In the genomic region with DNA sequence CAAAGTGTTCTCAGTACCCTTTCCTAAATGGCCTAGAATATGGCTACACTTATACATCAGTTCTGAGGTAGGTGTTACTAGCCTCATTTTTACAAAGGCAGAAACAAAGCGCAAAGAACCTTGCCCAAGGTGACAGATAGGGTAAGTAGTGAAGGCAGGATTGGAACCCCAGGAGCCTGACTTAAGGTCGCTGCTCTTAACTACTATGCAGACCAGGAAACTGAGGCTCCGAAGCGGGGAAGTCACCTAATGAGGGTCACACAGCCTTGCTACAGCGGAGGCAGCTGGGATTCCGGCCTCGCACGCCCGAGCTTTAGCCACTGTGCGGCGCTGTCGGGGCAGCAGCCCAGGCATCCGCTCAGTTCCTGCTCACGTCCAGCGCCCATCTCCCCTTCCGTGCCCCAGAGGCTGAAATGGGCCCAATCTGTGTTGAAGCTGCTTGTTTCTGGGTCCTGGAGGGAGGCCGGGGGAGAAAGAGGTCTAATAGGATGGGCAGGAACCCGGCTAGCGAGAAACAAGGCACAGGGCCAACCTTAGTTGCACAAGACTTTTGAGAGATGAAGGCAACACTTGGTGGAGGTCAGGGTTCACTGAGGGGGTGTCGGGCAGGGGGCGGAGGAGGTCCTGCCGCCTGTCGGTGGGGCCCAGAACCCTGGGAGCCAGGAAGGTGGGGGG, we compare ENCODE assay signal across 8 cellular contexts. TPM values are rescaled to one million over a fixed set of nuclear protein-coding genes. Genes with fewer than 3 reads are reported as not detected.
A peak's percentile ranks its signal among the peaks of the same experiment; 100 is the strongest.
DNase-seq lines count a peak whose midpoint lies in the region; ATAC-seq, FAIRE-seq and TF ChIP-seq lines count a peak whose summit lies in the region.

No MANE protein-coding gene starts in this region.

- peak; percentile 43 for ATAC-seq in GM21529 (IDR thresholded peaks at IDR 0.05; ENCODE audit: unreplicated experiment)

- no peaks in the 10 kb centered on the region for H3K9me3 ChIP-seq in tibial artery

- no peak for FAIRE-seq in RCC 7860 (lab: Jason Lieb, UNC)

- no peaks in the 10 kb centered on the region for H3K9me3 Mint-ChIP-seq in osteocyte (ENCODE audit: unreplicated experiment)

- peak overlapping the region; percentile 84 for H3K27ac Mint-ChIP-seq in osteocyte (ENCODE audit: unreplicated experiment)

- TF ChIP-seq CTCF in foreskin fibroblast (IDR thresholded peaks at IDR 0.05; ENCODE audit: low read depth, low read length): peak; percentile 99
- peak; percentile 92 for TF ChIP-seq CTCF in osteocyte (IDR thresholded peaks at IDR 0.05)
- TF ChIP-seq CTCF in tibial artery (IDR thresholded peaks at IDR 0.05): peak; percentile 92 to 95

- DNase-seq in DMS153 treated with DMSO at 0.1 percent for 48 hours (lab: John Stamatoyannopoulos, UW; ENCODE audit: unreplicated experiment) (peak; percentile 81), HuH-7.5 (ENCODE audit: low spot score) (peak; percentile 92), RCC 7860 (ENCODE audit: low spot score) (peak; percentile 61), foreskin fibroblast (peak; percentile 74 to 89), osteocyte (ENCODE audit: extremely low spot score, unreplicated experiment) (peak; percentile 93), tibial artery (peak; percentile 74 to 91)
- DNase-seq in activated T-helper 1 cell treated with anti-CD3 and anti-CD28 coated beads, Interleukin-2, amount 50 U/mL, for 16 hours (ENCODE audit: low read depth in 1 of 2, low spot score in 1 of 2): peak; percentile 59 to 61

- H3K4me1 ChIP-seq in tibial artery: peaks cover 0 to 73% (median 50%) of the 10 kb centered on the region in 4 donors

- no peaks in the 10 kb centered on the region for H3K36me3 Mint-ChIP-seq in osteocyte (ENCODE audit: unreplicated experiment)

- H3K27me3 ChIP-seq in tibial artery: peaks cover 0 to 15% of the 10 kb centered on the region in 2 donors

- H3K27ac ChIP-seq in tibial artery: peak overlapping the region; percentile 86 to 89

- peak overlapping the region; percentile 81 for H3K4me3 Mint-ChIP-seq in osteocyte (ENCODE audit: unreplicated experiment)

- H3K4me3 ChIP-seq in foreskin fibroblast (ENCODE audit: low read depth in 1 of 2, low read length in 2 of 2) (peak overlapping the region; percentile 71 to 76), tibial artery (peak overlapping the region; percentile 76 to 85)

- H3K27me3 Mint-ChIP-seq in osteocyte (ENCODE audit: unreplicated experiment): peaks cover 7% of the 10 kb centered on the region

- intact Hi-C loops in tibial artery (cut with DNase I; ENCODE audit: low total_unique reads): loop anchor here (1.0 to 2.0 kb wide), 2 partner anchors 274 to 290 kb away; no protein-coding TSS in a partner anchor

- H3K36me3 ChIP-seq in tibial artery: no peaks in the 10 kb centered on the region

- H3K4me1 Mint-ChIP-seq in osteocyte (ENCODE audit: unreplicated experiment): peaks cover 34% of the 10 kb centered on the region

RNA-seq across cellular contexts. Expression of gene FOXD2, which starts 1.4 kb away (rescaled TPM):
- 1.0 and 1.5 TPM in 2 replicates for total RNA-seq in osteocyte

RNA-seq across cellular contexts. Expression of gene FOXE3, which starts 20.4 kb away (rescaled TPM):
- not detected in 2 replicates for total RNA-seq in osteocyte

Comparison
In these comparisons a context has a peak if more than half of its experiments do, and no peak if none do; other contexts are left out.
1. Peak in every context shown above with its lines: DNase-seq, ATAC-seq, H3K4me3 ChIP-seq and H3K27ac ChIP-seq.